In genomic region chr6:107264357-107264831, GRCh38 we compare ENCODE assay signal across 1 cellular context.
TF ChIP-seq lines count a peak whose summit lies in the region.

No MANE protein-coding gene starts in this region.

TF ChIP-seq in HEK293, 187 proteins besides CTCF, POLR2A, EP300 and RAD21 (continued from another document and continues in another):
- TF ChIP-seq ZNF18 (tag by site-specific recombination; IDR thresholded peaks at IDR 0.05): no peak
- TF ChIP-seq ZNF521 (tag by site-specific recombination; IDR thresholded peaks at IDR 0.05): no peak
- TF ChIP-seq ZFP69B (tag by site-specific recombination; IDR thresholded peaks at IDR 0.05): no peak
- TF ChIP-seq ZNF175 (tag by site-specific recombination; IDR thresholded peaks at IDR 0.05): no peak
- no peak for TF ChIP-seq ZSCAN30 (tag by site-specific recombination; IDR thresholded peaks at IDR 0.05)
- TF ChIP-seq BCL11B (tag by site-specific recombination; IDR thresholded peaks at IDR 0.05; ENCODE audit: low read depth): no peak
- no peak for TF ChIP-seq ZNF184 (tag by site-specific recombination; IDR thresholded peaks at IDR 0.05)
- peak; percentile 59; the same call in 1 of the 2 replicates for TF ChIP-seq MEIS1 (CRISPR knock-in tag; IDR thresholded peaks at IDR 0.05; ENCODE audit: borderline replicate concordance)
- no peak for TF ChIP-seq ZFP3 (tag by site-specific recombination; IDR thresholded peaks at IDR 0.05; ENCODE audit: low read depth)
- TF ChIP-seq ZBTB7A (tag by site-specific recombination; IDR thresholded peaks at IDR 0.05; ENCODE audit: low read depth): no peak
- TF ChIP-seq TRIM28 (IDR thresholded peaks at IDR 0.05; ENCODE audit: borderline replicate concordance, low read length): peak; percentile 41; the same call in 1 of the 2 replicates
- TF ChIP-seq ZBTB44 (tag by site-specific recombination; IDR thresholded peaks at IDR 0.05): no peak
- TF ChIP-seq ZNF223 (tag by site-specific recombination; IDR thresholded peaks at IDR 0.05): no peak
- TF ChIP-seq OVOL3 (tag by site-specific recombination; IDR thresholded peaks at IDR 0.05): no peak
- TF ChIP-seq ZNF394 (tag by site-specific recombination; IDR thresholded peaks at IDR 0.05; ENCODE audit: borderline replicate concordance): no peak; the same call in 1 of the 2 replicates
- TF ChIP-seq ZNF530 (tag by site-specific recombination; IDR thresholded peaks at IDR 0.05; ENCODE audit: low read depth): no peak
- TF ChIP-seq KLF10 (tag by site-specific recombination; IDR thresholded peaks at IDR 0.05): no peak; the same call in 1 of the 2 replicates
- no peak for TF ChIP-seq TSHZ1 (tag by site-specific recombination; IDR thresholded peaks at IDR 0.05; ENCODE audit: borderline replicate concordance)
- TF ChIP-seq ZNF114 (tag by site-specific recombination; IDR thresholded peaks at IDR 0.05): no peak
- no peak for TF ChIP-seq HOXD13 (CRISPR knock-in tag; IDR thresholded peaks at IDR 0.05; ENCODE audit: borderline replicate concordance)
- no peak for TF ChIP-seq GLI4 (tag by site-specific recombination; IDR thresholded peaks at IDR 0.05)
- TF ChIP-seq ZNF558 (tag by site-specific recombination; IDR thresholded peaks at IDR 0.05): peak; percentile 44; the same call in 1 of the 2 replicates
- TF ChIP-seq PATZ1 (tag by site-specific recombination; IDR thresholded peaks at IDR 0.05): no peak
- no peak for TF ChIP-seq ZNF792 (tag by site-specific recombination; IDR thresholded peaks at IDR 0.05)
- peak; percentile 94 for TF ChIP-seq ZNF629 (tag by site-specific recombination; IDR thresholded peaks at IDR 0.05)
- TF ChIP-seq ZNF677 (tag by site-specific recombination; IDR thresholded peaks at IDR 0.05): no peak
- TF ChIP-seq FEZF1 (tag by site-specific recombination; IDR thresholded peaks at IDR 0.05): peak; percentile 72
- TF ChIP-seq ZNF404 (tag by site-specific recombination; IDR thresholded peaks at IDR 0.05): no peak
- no peak for TF ChIP-seq KLF7 (tag by site-specific recombination; IDR thresholded peaks at IDR 0.05; ENCODE audit: borderline replicate concordance)
- no peak for TF ChIP-seq ZNF121 (tag by site-specific recombination; IDR thresholded peaks at IDR 0.05)
- TF ChIP-seq ZNF202 (tag by site-specific recombination; IDR thresholded peaks at IDR 0.05; ENCODE audit: borderline replicate concordance): no peak
- no peak for TF ChIP-seq SALL2 (tag by site-specific recombination; IDR thresholded peaks at IDR 0.05; ENCODE audit: borderline replicate concordance)
- no peak for TF ChIP-seq WT1 (tag by site-specific recombination; IDR thresholded peaks at IDR 0.05)
- no peak for TF ChIP-seq BCL6B (tag by site-specific recombination; IDR thresholded peaks at IDR 0.05)
- no peak for TF ChIP-seq ZNF791 (tag by site-specific recombination; IDR thresholded peaks at IDR 0.05)
- peak; percentile 95 for TF ChIP-seq SP7 (tag by site-specific recombination; IDR thresholded peaks at IDR 0.05)
- no peak; the same call in 1 of the 2 replicates for TF ChIP-seq ZSCAN23 (tag by site-specific recombination; IDR thresholded peaks at IDR 0.05)
- TF ChIP-seq ZNF660 (tag by site-specific recombination; IDR thresholded peaks at IDR 0.05): no peak
- TF ChIP-seq ZEB2 (tag by site-specific recombination; IDR thresholded peaks at IDR 0.05): peak; percentile 71
- TF ChIP-seq SCRT1 (tag by site-specific recombination; IDR thresholded peaks at IDR 0.05; ENCODE audit: borderline replicate concordance): no peak
- TF ChIP-seq ZNF624 (tag by site-specific recombination; IDR thresholded peaks at IDR 0.05): no peak
- no peak for TF ChIP-seq ZNF221 (tag by site-specific recombination; IDR thresholded peaks at IDR 0.05; ENCODE audit: borderline replicate concordance)
- TF ChIP-seq ZNF639 (tag by site-specific recombination; IDR thresholded peaks at IDR 0.05): 0 out of 2 replicates have a peak, but pooled peaks have one; percentile 28
- no peak for TF ChIP-seq ZNF138 (tag by site-specific recombination; IDR thresholded peaks at IDR 0.05; ENCODE audit: borderline replicate concordance)
- TF ChIP-seq ZBTB26 (tag by site-specific recombination; optimal IDR thresholded peaks at IDR 0.05): no peak
- no peak for TF ChIP-seq ZNF747 (tag by site-specific recombination; IDR thresholded peaks at IDR 0.05)
- TF ChIP-seq GLI2 (tag by site-specific recombination; IDR thresholded peaks at IDR 0.05; ENCODE audit: borderline replicate concordance, low read depth): 0 out of 2 replicates have a peak, but pooled peaks have one; percentile 8
- TF ChIP-seq ZNF664 (tag by site-specific recombination; IDR thresholded peaks at IDR 0.05): no peak
- TF ChIP-seq YY2 (tag by site-specific recombination; IDR thresholded peaks at IDR 0.05): no peak
- TF ChIP-seq TCF7L2 (IDR thresholded peaks at IDR 0.05; ENCODE audit: borderline replicate concordance, low read depth, low read length): peak; percentile 82
- no peak for TF ChIP-seq ZNF544 (tag by site-specific recombination; IDR thresholded peaks at IDR 0.05)
- no peak for TF ChIP-seq ZNF37A (tag by site-specific recombination; IDR thresholded peaks at IDR 0.05)
- peak; percentile 63 for TF ChIP-seq ZXDB (tag by site-specific recombination; IDR thresholded peaks at IDR 0.05)
- TF ChIP-seq KLF8 (tag by site-specific recombination; IDR thresholded peaks at IDR 0.05): no peak
- TF ChIP-seq ZNF211 (tag by site-specific recombination; IDR thresholded peaks at IDR 0.05; ENCODE audit: low read depth): no peak
- TF ChIP-seq ZNF292 (tag by site-specific recombination; IDR thresholded peaks at IDR 0.05; ENCODE audit: borderline replicate concordance, low read depth): no peak
- TF ChIP-seq ZNF654 (tag by site-specific recombination; IDR thresholded peaks at IDR 0.05; ENCODE audit: low read depth): no peak
- peak; percentile 25; the same call in 1 of the 2 replicates for TF ChIP-seq ZNF324 (tag by site-specific recombination; IDR thresholded peaks at IDR 0.05)
- no peak for TF ChIP-seq ZNF274 (IDR thresholded peaks at IDR 0.05; ENCODE audit: low read length)
- no peak for TF ChIP-seq ZNF274 (tag by site-specific recombination; IDR thresholded peaks at IDR 0.05; ENCODE audit: borderline replicate concordance)
- TF ChIP-seq ZNF768 (tag by site-specific recombination; IDR thresholded peaks at IDR 0.05): no peak
- no peak for TF ChIP-seq REPIN1 (tag by site-specific recombination; IDR thresholded peaks at IDR 0.05; ENCODE audit: low read depth)
- no peak for TF ChIP-seq ZNF701 (tag by site-specific recombination; IDR thresholded peaks at IDR 0.05)
- no peak for TF ChIP-seq GLIS2 (tag by site-specific recombination; IDR thresholded peaks at IDR 0.05)
- TF ChIP-seq SP3 (tag by site-specific recombination; IDR thresholded peaks at IDR 0.05): 0 out of 2 replicates have a peak, but pooled peaks have one; percentile 12
